In genomic region chr4:4461178-4461577, GRCh38 we compare ENCODE assay signal across 13 cellular contexts.
"Had no signal": no experiment of that assay in that cellular context is flagged by ENCODE, and none has a peak within 500 bp of the region (broad histone marks: within the 10 kb centered on the region; RNA-seq: fewer than 3 reads in every experiment).

No MANE protein-coding gene starts in this region.

- H3K27ac ChIP-seq: esophagus squamous epithelium, heart right ventricle, sigmoid colon, tibial artery had no signal

- H3K9me3 Mint-ChIP-seq: activated CD4-positive, alpha-beta T cell treated with anti-CD3 and anti-CD28 coated beads, Interleukin-2, amount 10 ng/mL, durations not matched to agents 7 days and 5 days; dendritic cell treated with granulocyte-macrophage colony-stimulating factor and Interleukin-4, amounts not matched to agents 40 ng/mL and 50 ng/mL, for 4 days had no signal

- DNase-seq: effector CD8-positive, alpha-beta T cell; esophagus squamous epithelium; heart right ventricle; left cardiac atrium; mesenchymal stem cell; sigmoid colon; T1000; tibial artery had no signal

- H3K27me3 Mint-ChIP-seq: activated CD4-positive, alpha-beta T cell treated with anti-CD3 and anti-CD28 coated beads, Interleukin-2, amount 10 ng/mL, durations not matched to agents 7 days and 5 days; dendritic cell treated with granulocyte-macrophage colony-stimulating factor and Interleukin-4, amounts not matched to agents 40 ng/mL and 50 ng/mL, for 4 days had no signal

- ATAC-seq: heart right ventricle, left cardiac atrium had no signal

- H3K4me1 Mint-ChIP-seq: nephron had no signal

- H3K27me3 ChIP-seq: esophagus squamous epithelium, heart right ventricle, sigmoid colon, tibial artery had no signal

- H3K4me3 Mint-ChIP-seq: activated CD4-positive, alpha-beta T cell treated with anti-CD3 and anti-CD28 coated beads, Interleukin-2, amount 10 ng/mL, durations not matched to agents 7 days and 5 days; activated naive CD4-positive, alpha-beta T cell treated with anti-CD3 and anti-CD28 coated beads for 36 hours; dendritic cell treated with granulocyte-macrophage colony-stimulating factor and Interleukin-4, amounts not matched to agents 40 ng/mL and 50 ng/mL, for 4 days; nephron had no signal

- H3K9me3 ChIP-seq: esophagus squamous epithelium, heart right ventricle, sigmoid colon, tibial artery had no signal

- H3K27ac Mint-ChIP-seq: activated CD4-positive, alpha-beta T cell treated with anti-CD3 and anti-CD28 coated beads, Interleukin-2, amount 10 ng/mL, durations not matched to agents 7 days and 5 days; activated naive CD4-positive, alpha-beta T cell treated with anti-CD3 and anti-CD28 coated beads for 36 hours; activated T-helper 2 cell treated with anti-CD3 and anti-CD28 coated beads, Interferon-gamma antibody, Interleukin-2, Interleukin-4, amounts not matched to agents 10 μg/mL and 5 μg/mL and 100 μg/mL, durations not matched to agents 14 hours and 24 hours and 36 hours; dendritic cell treated with granulocyte-macrophage colony-stimulating factor and Interleukin-4, amounts not matched to agents 40 ng/mL and 50 ng/mL, for 4 days; nephron had no signal
